8 cellular contexts compared by ENCODE assay signal in genomic region chr15:23877502-23878412, GRCh38.
DNase-seq lines count a peak whose midpoint lies in the region; ATAC-seq lines count a peak whose summit lies in the region.

No MANE protein-coding gene starts in this region.

- intact Hi-C loops in activated CD4-positive, alpha-beta T cell treated with anti-CD3 and anti-CD28 coated beads for 36 hours (cut with DNase I, micrococcal nuclease): loop anchor here (1.0 to 5.0 kb wide), 2 partner anchors 235 kb away; no protein-coding TSS in a partner anchor

- peaks cover 2% of the 10 kb centered on the region for H3K9me3 Mint-ChIP-seq in activated CD4-positive, alpha-beta T cell treated with anti-CD3 and anti-CD28 coated beads for 36 hours (ENCODE audit: low read depth)
- H3K9me3 Mint-ChIP-seq in activated T-cell treated with anti-CD3 and anti-CD28 coated beads, Interleukin-2, amount 50 U/mL, for 72 hours: peaks cover 1 to 3% of the 10 kb centered on the region in 2 donors

- H3K27me3 Mint-ChIP-seq in activated CD4-positive, alpha-beta T cell treated with anti-CD3 and anti-CD28 coated beads for 36 hours: no peaks in the 10 kb centered on the region
- no peaks in the 10 kb centered on the region for H3K27me3 Mint-ChIP-seq in activated T-cell treated with anti-CD3 and anti-CD28 coated beads, Interleukin-2, amount 50 U/mL, for 72 hours (ENCODE audit: low read depth)

- peak; percentile 74 for DNase-seq in activated CD4-positive, alpha-beta T cell treated with anti-CD3 and anti-CD28 coated beads for 36 hours
- no peak for DNase-seq in activated CD4-positive, alpha-beta T cell treated with anti-CD3 and anti-CD28 coated beads for 1 hour
- DNase-seq in NCI-H1417 (lab: John Stamatoyannopoulos, UW): peak; percentile 10 to 93 (median 82)
- DNase-seq in activated T-cell treated with anti-CD3 and anti-CD28 coated beads, Interleukin-2, amount 50 U/mL, for 72 hours: peak; percentile 47 to 57
- peak; percentile 1 to 7 for DNase-seq in hippocampal formation (lab: John Stamatoyannopoulos, UW)
- peak; percentile 6 for DNase-seq in stimulated activated CD4-positive, alpha-beta T cell treated with anti-CD3 and anti-CD28 coated beads, Interleukin-4, amount 100 ng/mL, for 1 hour
- no peak for DNase-seq in activated gamma-delta T cell (lab: John Stamatoyannopoulos, UW)

- H3K27ac Mint-ChIP-seq in activated CD4-positive, alpha-beta T cell treated with anti-CD3 and anti-CD28 coated beads for 36 hours: no peak overlapping the region
- H3K27ac Mint-ChIP-seq in activated T-cell treated with anti-CD3 and anti-CD28 coated beads, Interleukin-2, amount 50 U/mL, for 72 hours: no peak overlapping the region

- POLR2A ChIA-PET in activated CD4-positive, alpha-beta T cell treated with anti-CD3 and anti-CD28 coated beads for 36 hours (lab: Charles Lee): no interaction called here

- CTCF ChIA-PET in activated CD4-positive, alpha-beta T cell treated with anti-CD3 and anti-CD28 coated beads for 36 hours (lab: Charles Lee): interaction anchor here (0.6 kb wide), 1 partner anchor 236 kb away, joined by 3 read pairs; no protein-coding TSS in a partner anchor

- ATAC-seq in activated CD4-positive, alpha-beta T cell treated with anti-CD3 and anti-CD28 coated beads for 36 hours: no peak
- peak; percentile 50 to 60 for ATAC-seq in activated T-cell treated with anti-CD3 and anti-CD28 coated beads, Interleukin-2, amount 50 U/mL, for 72 hours (replicated peaks in 1 of 2)
- ATAC-seq in GM18861 (IDR thresholded peaks at IDR 0.05; ENCODE audit: unreplicated experiment): no peak

- H3K4me1 Mint-ChIP-seq in activated CD4-positive, alpha-beta T cell treated with anti-CD3 and anti-CD28 coated beads for 36 hours: no peaks in the 10 kb centered on the region
- H3K4me1 Mint-ChIP-seq in activated T-cell treated with anti-CD3 and anti-CD28 coated beads, Interleukin-2, amount 50 U/mL, for 72 hours (ENCODE audit: low read depth): no peaks in the 10 kb centered on the region

- no peaks in the 10 kb centered on the region for H3K36me3 Mint-ChIP-seq in activated CD4-positive, alpha-beta T cell treated with anti-CD3 and anti-CD28 coated beads for 36 hours (ENCODE audit: low read depth)
- H3K36me3 Mint-ChIP-seq in activated T-cell treated with anti-CD3 and anti-CD28 coated beads, Interleukin-2, amount 50 U/mL, for 72 hours (ENCODE audit: insufficient read depth in 2 of 2): no peaks in the 10 kb centered on the region

- no peak overlapping the region for H3K4me3 Mint-ChIP-seq in activated CD4-positive, alpha-beta T cell treated with anti-CD3 and anti-CD28 coated beads for 36 hours
- no peak overlapping the region for H3K4me3 Mint-ChIP-seq in activated T-cell treated with anti-CD3 and anti-CD28 coated beads, Interleukin-2, amount 50 U/mL, for 72 hours

Comparison
In these comparisons a context has a peak if more than half of its experiments do, and no peak if none do; other contexts are left out.
1. DNase-seq: peak in activated CD4-positive, alpha-beta T cell treated with anti-CD3 and anti-CD28 coated beads for 36 hours (single experiment), NCI-H1417 (3 of 3), activated T-cell treated with anti-CD3 and anti-CD28 coated beads, Interleukin-2, amount 50 U/mL, for 72 hours (2 of 2), hippocampal formation (2 of 2) and stimulated activated CD4-positive, alpha-beta T cell treated with anti-CD3 and anti-CD28 coated beads, Interleukin-4, amount 100 ng/mL, for 1 hour (single experiment); none in activated CD4-positive, alpha-beta T cell treated with anti-CD3 and anti-CD28 coated beads for 1 hour (single experiment) and activated gamma-delta T cell (single experiment).
2. ATAC-seq: peak in activated T-cell treated with anti-CD3 and anti-CD28 coated beads, Interleukin-2, amount 50 U/mL, for 72 hours (2 of 2); none in activated CD4-positive, alpha-beta T cell treated with anti-CD3 and anti-CD28 coated beads for 36 hours (single experiment) and GM18861 (single experiment).